In the genomic region with DNA sequence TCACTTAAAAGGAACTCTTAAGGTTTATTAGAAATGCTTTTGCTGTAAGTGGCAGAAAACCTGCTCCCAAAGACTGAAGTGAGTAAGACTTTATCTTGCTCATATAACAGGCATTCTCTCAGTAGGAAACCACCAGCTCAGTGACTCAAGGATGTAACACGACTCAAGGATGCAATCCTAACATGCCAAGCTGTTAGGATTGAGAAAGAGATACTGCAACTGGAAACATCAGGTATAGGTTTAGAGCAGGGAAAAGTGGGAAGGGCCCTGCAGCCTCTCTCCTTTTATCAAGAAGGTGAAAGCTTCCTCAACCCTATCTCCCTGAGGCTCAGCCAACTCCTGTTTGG, we compare ENCODE assay signal across 12 cellular contexts. TPM values are rescaled to one million over a fixed set of nuclear protein-coding genes. Genes with fewer than 3 reads are reported as not detected.
DNase-seq lines count a peak whose midpoint lies in the region; ATAC-seq and TF ChIP-seq lines count a peak whose summit lies in the region.
"Had no signal": no experiment of that assay in that cellular context is flagged by ENCODE, and none has a peak within 500 bp of the region (broad histone marks: within the 10 kb centered on the region; RNA-seq: fewer than 3 reads in every experiment).

No MANE protein-coding gene starts in this region.

- H3K4me1 ChIP-seq in adrenal gland (replicated peaks in 1 of 2), result peaks cover 0 to 5% of the 10 kb centered on the region in 2 donors
- H3K4me1 ChIP-seq in prostate gland (replicated peaks), result no peaks in the 10 kb centered on the region

- 15 to 33% (median 27%) methylated on average over 1 of the region's 1 CpG for WGBS in adrenal gland, 4 donors
- 38% methylated on average over 1 of the region's 1 CpG for WGBS in prostate gland

- H3K27me3 ChIP-seq in adrenal gland (no peaks in the 10 kb centered on the region), WERI-Rb-1 (ENCODE audit: insufficient read depth, low read depth, severe bottlenecking) (peaks cover 11% of the 10 kb centered on the region), prostate gland (replicated peaks; ENCODE audit: insufficient read depth) (no peaks in the 10 kb centered on the region)

- H3K9me3 ChIP-seq in adrenal gland (replicated peaks in 1 of 3), result no peaks in the 10 kb centered on the region
- H3K9me3 ChIP-seq in WERI-Rb-1 (ENCODE audit: severe bottlenecking), result no peaks in the 10 kb centered on the region
- no peaks in the 10 kb centered on the region for H3K9me3 ChIP-seq in prostate gland

- intact Hi-C loops in adrenal gland (cut with DNase I) (no loop called here), prostate gland (cut with DNase I) (no loop called here)

- peak in 1 of 2 donors; percentile 24 for TF ChIP-seq POLR2A in adrenal gland (IDR thresholded peaks at IDR 0.05)
- no peak for TF ChIP-seq POLR2A in prostate gland (IDR thresholded peaks at IDR 0.05)

- peak overlapping the region in 3 of 5 donors; percentile 23 to 66 (median 64) for H3K27ac ChIP-seq in adrenal gland
- no peak overlapping the region for H3K27ac ChIP-seq in WERI-Rb-1
- no peak overlapping the region for H3K27ac ChIP-seq in prostate gland

- H3K4me3 ChIP-seq in HFF-Myc (replicated peaks; ENCODE audit: low read depth, low read length) (peak overlapping the region; percentile 13; the same call in 1 of the 2 replicates), adrenal gland (no peak overlapping the region), fibroblast of villous mesenchyme (ENCODE audit: low read depth, low read length) (no peak overlapping the region), WERI-Rb-1 (ENCODE audit: low read depth, low read length) (no peak overlapping the region), prostate gland (no peak overlapping the region)

- TF ChIP-seq CTCF in HFF-Myc (IDR thresholded peaks at IDR 0.05; ENCODE audit: low read depth, low read length, missing control alignments), result no peak
- TF ChIP-seq CTCF in adrenal gland (IDR thresholded peaks at IDR 0.05), result no peak
- TF ChIP-seq CTCF in fibroblast of villous mesenchyme (IDR thresholded peaks at IDR 0.05; ENCODE audit: insufficient read depth, low read depth, low read length), result no peak
- no peak for TF ChIP-seq CTCF in WERI-Rb-1 (IDR thresholded peaks at IDR 0.05; ENCODE audit: low read depth, low read length)
- TF ChIP-seq CTCF in prostate gland (IDR thresholded peaks at IDR 0.05), result no peak

- DNase-seq in A172 (ENCODE audit: low spot score) (peak; percentile 83), HFF-Myc (ENCODE audit: extremely low read depth, low read depth) (no peak), adrenal gland (peak in 1 of 7 donors; percentile 21), fibroblast of villous mesenchyme (ENCODE audit: low read depth) (peak; percentile 70), WERI-Rb-1 (no peak), COLO829 (ENCODE audit: low spot score) (no peak), prostate gland (ENCODE audit: low spot score) (no peak)
- DNase-seq: DND-41, NCI-H187, T-helper 9 cell had no signal

- H3K36me3 ChIP-seq in adrenal gland (replicated peaks in 1 of 2), result no peaks in the 10 kb centered on the region
- no peaks in the 10 kb centered on the region for H3K36me3 ChIP-seq in WERI-Rb-1
- H3K36me3 ChIP-seq in prostate gland, result no peaks in the 10 kb centered on the region

- no peak for ATAC-seq in GM21515 (IDR thresholded peaks at IDR 0.05; ENCODE audit: unreplicated experiment)
- ATAC-seq: sciatic nerve had no signal

RNA-seq across cellular contexts. Expression of a gene that starts 11.9 kb away (rescaled TPM):
- total RNA-seq in A172 (2014; rRNA removed; shearing (Covaris generic)), result 9.7 and 11.3 TPM in 2 replicates
- 10 to 100 TPM; 11.2 to 22.8 (median 12.9) TPM for total RNA-seq in adrenal gland
- polyA plus RNA-seq in adrenal gland, result 1 to 10 TPM; 2.3 to 5.7 (median 3.9) TPM
- total RNA-seq in fibroblast of villous mesenchyme, result 39.0 and 46.6 TPM in 2 replicates
- total RNA-seq in prostate gland, result 10 to 100 TPM; 16.5 to 36.5 TPM

Comparison
In these comparisons a context has a peak if more than half of its experiments do, and no peak if none do; other contexts are left out.
1. DNase-seq: peak in A172 (single experiment) and fibroblast of villous mesenchyme (single experiment); none in HFF-Myc (single experiment), WERI-Rb-1 (single experiment), COLO829 (single experiment) and prostate gland (single experiment).
2. H3K27ac ChIP-seq: peak in adrenal gland (3 of 5); none in WERI-Rb-1 (single experiment) and prostate gland (0 of 2).